28 cellular contexts compared by ENCODE assay signal in the genomic region with DNA sequence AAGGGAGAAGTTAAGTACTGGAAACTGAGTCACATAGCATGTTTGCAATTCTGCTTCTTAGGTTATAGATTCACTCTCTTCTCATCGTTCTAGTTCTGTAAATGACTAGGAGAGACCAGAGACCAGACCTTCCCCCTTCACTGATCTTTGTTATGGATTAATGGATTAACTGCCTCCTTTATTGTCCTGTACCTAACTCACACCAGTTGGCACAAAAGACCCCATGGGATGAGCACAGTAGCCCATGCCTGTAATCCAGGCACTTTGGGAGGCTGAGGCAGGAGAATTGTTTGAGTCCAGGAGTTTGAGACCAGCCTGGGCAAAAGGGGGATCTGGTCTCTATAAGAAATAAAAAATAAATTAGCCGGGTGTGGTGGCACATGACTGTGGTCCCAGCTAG.
"Had no signal": no experiment of that assay in that cellular context is flagged by ENCODE, and none has a peak within 500 bp of the region (broad histone marks: within the 10 kb centered on the region; RNA-seq: fewer than 3 reads in every experiment).

No MANE protein-coding gene starts in this region.

- H3K4me3 ChIP-seq: breast epithelium, sigmoid colon, thoracic aorta, uterus had no signal

- H3K4me1 ChIP-seq: breast epithelium, sigmoid colon, uterus had no signal

- H3K36me3 Mint-ChIP-seq: stimulated activated effector memory CD8-positive, alpha-beta T cell treated with anti-CD3 and anti-CD28 coated beads, Interleukin-12 subunit alpha, Interleukin-12 subunit beta, amount 100 ng/mL, for 72 hours had no signal

- FAIRE-seq: endometrium, frontal cortex, keratinocyte, small intestine had no signal

- H3K4me1 Mint-ChIP-seq: stimulated activated effector memory CD8-positive, alpha-beta T cell treated with anti-CD3 and anti-CD28 coated beads, Interleukin-12 subunit alpha, Interleukin-12 subunit beta, amount 100 ng/mL, for 72 hours had no signal

- H3K27me3 Mint-ChIP-seq: type B pancreatic cell had no signal

- H3K36me3 ChIP-seq: breast epithelium, neutrophil, sigmoid colon, thoracic aorta, uterus, WERI-Rb-1 had no signal

- DNase-seq: activated CD4-positive, alpha-beta T cell treated with anti-CD3 and anti-CD28 coated beads, Interleukin-2, amount 50 U/mL, for 1 hour; activated CD4-positive, CD25-positive, alpha-beta regulatory T cell treated with anti-CD3 and anti-CD28 coated beads, Interleukin-2, amount 50 U/mL, for 72 hours; activated CD8-positive, alpha-beta T cell treated with anti-CD3 and anti-CD28 coated beads for 36 hours; activated T-cell treated with anti-CD3 and anti-CD28 coated beads, Interleukin-2, amount 50 U/mL, for 48 hours; central memory CD4-positive, alpha-beta T cell; left cardiac atrium; left ventricle myocardium superior; sigmoid colon; small intestine; stimulated activated CD4-positive, alpha-beta T cell treated with anti-CD3 and anti-CD28 coated beads, Interleukin-4, amount 100 ng/mL, for 24 hours; T-helper 9 cell; uterus; WERI-Rb-1 had no signal

- H3K9me3 Mint-ChIP-seq: activated CD8-positive, alpha-beta T cell treated with anti-CD3 and anti-CD28 coated beads for 36 hours; activated T-helper 2 cell treated with anti-CD3 and anti-CD28 coated beads, Interferon-gamma antibody, Interleukin-2, Interleukin-4, amounts not matched to agents 10 μg/mL and 5 μg/mL and 100 μg/mL, durations not matched to agents 14 hours and 24 hours and 36 hours; stimulated activated effector memory CD8-positive, alpha-beta T cell treated with anti-CD3 and anti-CD28 coated beads, Interleukin-12 subunit alpha, Interleukin-12 subunit beta, amount 100 ng/mL, for 72 hours; stimulated activated naive CD8-positive, alpha-beta T cell treated with anti-CD3 and anti-CD28 coated beads, Interleukin-15, Interleukin-2, amounts not matched to agents 100 ng/mL and 50 ng/mL, for 24 hours; T-helper 1 cell treated with Interleukin-12 subunit alpha and Interleukin-12 subunit beta and Interleukin-4 antibody, amounts not matched to agents 30 μg/mL and 1 μg/mL, for 36 hours had no signal

- H3K27ac ChIP-seq: breast epithelium, epithelial cell of prostate, neutrophil, sigmoid colon, thoracic aorta, uterus, WERI-Rb-1 had no signal

- H3K4me3 Mint-ChIP-seq: activated CD8-positive, alpha-beta memory T cell treated with anti-CD3 and anti-CD28 coated beads, Interleukin-2, amount 10 ng/mL, durations not matched to agents 7 days and 5 days; activated CD8-positive, alpha-beta T cell treated with anti-CD3 and anti-CD28 coated beads for 36 hours; nephron; stimulated activated effector memory CD8-positive, alpha-beta T cell treated with anti-CD3 and anti-CD28 coated beads, Interleukin-12 subunit alpha, Interleukin-12 subunit beta, amount 100 ng/mL, for 72 hours; stimulated activated naive CD8-positive, alpha-beta T cell treated with anti-CD3 and anti-CD28 coated beads, Interleukin-15, Interleukin-2, amounts not matched to agents 100 ng/mL and 50 ng/mL, for 24 hours; T-helper 1 cell treated with Interleukin-12 subunit alpha and Interleukin-12 subunit beta and Interleukin-4 antibody, amounts not matched to agents 30 μg/mL and 1 μg/mL, for 36 hours; type B pancreatic cell had no signal

- H3K9me3 ChIP-seq: breast epithelium, neutrophil, sigmoid colon, thoracic aorta, uterus had no signal

- H3K27me3 ChIP-seq: breast epithelium, neutrophil, sigmoid colon, uterus had no signal

- H3K27ac Mint-ChIP-seq: activated CD8-positive, alpha-beta memory T cell treated with anti-CD3 and anti-CD28 coated beads, Interleukin-2, amount 10 ng/mL, durations not matched to agents 7 days and 5 days; activated CD8-positive, alpha-beta T cell treated with anti-CD3 and anti-CD28 coated beads for 36 hours; activated naive CD4-positive, alpha-beta T cell treated with anti-CD3 and anti-CD28 coated beads, Interleukin-2, amount 50 U/mL, for 72 hours; activated T-helper 2 cell treated with anti-CD3 and anti-CD28 coated beads, Interferon-gamma antibody, Interleukin-2, Interleukin-4, amounts not matched to agents 10 μg/mL and 5 μg/mL and 100 μg/mL, durations not matched to agents 14 hours and 24 hours and 36 hours; nephron; stimulated activated effector memory CD8-positive, alpha-beta T cell treated with anti-CD3 and anti-CD28 coated beads, Interleukin-12 subunit alpha, Interleukin-12 subunit beta, amount 100 ng/mL, for 72 hours; stimulated activated naive CD8-positive, alpha-beta T cell treated with anti-CD3 and anti-CD28 coated beads, Interleukin-15, Interleukin-2, amounts not matched to agents 100 ng/mL and 50 ng/mL, for 24 hours; T-helper 1 cell treated with Interleukin-12 subunit alpha and Interleukin-12 subunit beta and Interleukin-4 antibody, amounts not matched to agents 30 μg/mL and 1 μg/mL, for 36 hours had no signal

- ATAC-seq: activated CD8-positive, alpha-beta memory T cell treated with anti-CD3 and anti-CD28 coated beads, Interleukin-2, amount 10 ng/mL, durations not matched to agents 7 days and 5 days; activated CD8-positive, alpha-beta T cell treated with anti-CD3 and anti-CD28 coated beads for 36 hours; activated naive CD4-positive, alpha-beta T cell treated with anti-CD3 and anti-CD28 coated beads, Interleukin-2, amount 50 U/mL, for 72 hours; left cardiac atrium; left ventricle myocardium superior; stimulated activated effector memory CD8-positive, alpha-beta T cell treated with anti-CD3 and anti-CD28 coated beads, Interleukin-12 subunit alpha, Interleukin-12 subunit beta, amount 100 ng/mL, for 72 hours had no signal
